Comparison of ENCODE assay signal across 1 cellular context in the genomic region with DNA sequence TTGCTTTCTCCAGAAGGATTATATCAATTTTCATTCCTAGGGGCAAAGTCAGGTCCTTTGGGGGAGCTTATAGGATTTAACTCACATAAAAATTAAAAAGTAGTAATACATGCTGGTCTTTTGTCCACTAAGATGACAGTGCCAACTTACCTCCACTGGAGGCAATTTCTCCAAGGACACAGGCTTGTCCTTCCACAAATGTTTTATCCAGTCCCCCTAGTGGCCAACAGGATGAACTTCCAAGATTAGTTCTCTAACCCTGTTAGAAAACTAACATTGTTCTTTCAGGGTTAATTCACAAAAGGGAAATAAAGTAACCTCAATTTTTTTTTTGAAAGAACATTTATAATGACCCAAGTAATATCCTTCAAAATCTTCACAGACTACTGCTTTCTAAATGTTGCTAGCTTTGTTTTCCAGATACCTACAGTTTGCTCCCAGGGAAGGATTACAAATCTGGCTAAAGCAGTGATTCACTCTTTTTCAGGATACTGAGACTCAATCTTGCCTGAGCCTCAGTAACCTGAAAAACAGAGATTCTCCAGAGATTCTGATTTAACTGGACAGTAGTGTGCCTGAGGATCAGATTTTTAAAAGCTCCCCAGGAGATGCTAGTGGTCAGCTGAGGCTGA.
TF ChIP-seq lines count a peak whose summit lies in the region.

No MANE protein-coding gene starts in this region.

TF ChIP-seq in SK-N-SH treated with all-trans-retinoic acid at 6 μM for 48 hours, 23 proteins besides CTCF, POLR2A, EP300 and RAD21 (continued from another document):
- TF ChIP-seq, protein P1, sequence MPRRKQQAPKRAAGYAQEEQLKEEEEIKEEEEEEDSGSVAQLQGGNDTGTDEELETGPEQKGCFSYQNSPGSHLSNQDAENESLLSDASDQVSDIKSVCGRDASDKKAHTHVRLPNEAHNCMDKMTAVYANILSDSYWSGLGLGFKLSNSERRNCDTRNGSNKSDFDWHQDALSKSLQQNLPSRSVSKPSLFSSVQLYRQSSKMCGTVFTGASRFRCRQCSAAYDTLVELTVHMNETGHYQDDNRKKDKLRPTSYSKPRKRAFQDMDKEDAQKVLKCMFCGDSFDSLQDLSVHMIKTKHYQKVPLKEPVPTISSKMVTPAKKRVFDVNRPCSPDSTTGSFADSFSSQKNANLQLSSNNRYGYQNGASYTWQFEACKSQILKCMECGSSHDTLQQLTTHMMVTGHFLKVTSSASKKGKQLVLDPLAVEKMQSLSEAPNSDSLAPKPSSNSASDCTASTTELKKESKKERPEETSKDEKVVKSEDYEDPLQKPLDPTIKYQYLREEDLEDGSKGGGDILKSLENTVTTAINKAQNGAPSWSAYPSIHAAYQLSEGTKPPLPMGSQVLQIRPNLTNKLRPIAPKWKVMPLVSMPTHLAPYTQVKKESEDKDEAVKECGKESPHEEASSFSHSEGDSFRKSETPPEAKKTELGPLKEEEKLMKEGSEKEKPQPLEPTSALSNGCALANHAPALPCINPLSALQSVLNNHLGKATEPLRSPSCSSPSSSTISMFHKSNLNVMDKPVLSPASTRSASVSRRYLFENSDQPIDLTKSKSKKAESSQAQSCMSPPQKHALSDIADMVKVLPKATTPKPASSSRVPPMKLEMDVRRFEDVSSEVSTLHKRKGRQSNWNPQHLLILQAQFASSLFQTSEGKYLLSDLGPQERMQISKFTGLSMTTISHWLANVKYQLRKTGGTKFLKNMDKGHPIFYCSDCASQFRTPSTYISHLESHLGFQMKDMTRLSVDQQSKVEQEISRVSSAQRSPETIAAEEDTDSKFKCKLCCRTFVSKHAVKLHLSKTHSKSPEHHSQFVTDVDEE (CRISPR knock-in tag; IDR thresholded peaks at IDR 0.05): no peak
- TF ChIP-seq ZNF565 (CRISPR knock-in tag; conservative IDR thresholded peaks at IDR 0.05; ENCODE audit: low read depth): no peak
- no peak for TF ChIP-seq CSDC2 (CRISPR knock-in tag; IDR thresholded peaks at IDR 0.05)
- TF ChIP-seq TCF4 (CRISPR knock-in tag; IDR thresholded peaks at IDR 0.05; ENCODE audit: borderline replicate concordance): no peak
- TF ChIP-seq ZNF8 (CRISPR knock-in tag; IDR thresholded peaks at IDR 0.05): no peak
- TF ChIP-seq, protein P2, sequence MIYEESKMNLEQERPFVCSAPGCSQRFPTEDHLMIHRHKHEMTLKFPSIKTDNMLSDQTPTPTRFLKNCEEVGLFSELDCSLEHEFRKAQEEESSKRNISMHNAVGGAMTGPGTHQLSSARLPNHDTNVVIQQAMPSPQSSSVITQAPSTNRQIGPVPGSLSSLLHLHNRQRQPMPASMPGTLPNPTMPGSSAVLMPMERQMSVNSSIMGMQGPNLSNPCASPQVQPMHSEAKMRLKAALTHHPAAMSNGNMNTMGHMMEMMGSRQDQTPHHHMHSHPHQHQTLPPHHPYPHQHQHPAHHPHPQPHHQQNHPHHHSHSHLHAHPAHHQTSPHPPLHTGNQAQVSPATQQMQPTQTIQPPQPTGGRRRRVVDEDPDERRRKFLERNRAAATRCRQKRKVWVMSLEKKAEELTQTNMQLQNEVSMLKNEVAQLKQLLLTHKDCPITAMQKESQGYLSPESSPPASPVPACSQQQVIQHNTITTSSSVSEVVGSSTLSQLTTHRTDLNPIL (CRISPR knock-in tag; IDR thresholded peaks at IDR 0.05; ENCODE audit: low read depth): no peak
- no peak for TF ChIP-seq BACH2 (CRISPR knock-in tag; IDR thresholded peaks at IDR 0.05; ENCODE audit: borderline replicate concordance)
- no peak for TF ChIP-seq PATZ1 (CRISPR knock-in tag; IDR thresholded peaks at IDR 0.05; ENCODE audit: borderline replicate concordance)
- TF ChIP-seq ZC3H10 (CRISPR knock-in tag; IDR thresholded peaks at IDR 0.05): no peak
